Comparison of ENCODE assay signal across 29 cellular contexts in genomic region chr4:171087089-171087488, GRCh38.
"Had no signal": no experiment of that assay in that cellular context is flagged by ENCODE, and none has a peak within 500 bp of the region (broad histone marks: within the 10 kb centered on the region; RNA-seq: fewer than 3 reads in every experiment).

No MANE protein-coding gene starts in this region.

- H3K4me2 ChIP-seq: hepatocyte had no signal

- FAIRE-seq: colon, endometrium, endothelial cell of umbilical vein, frontal cortex had no signal

- H3K4me1 ChIP-seq: colonic mucosa, esophagus muscularis mucosa, esophagus squamous epithelium, foreskin keratinocyte, gastrocnemius medialis, gastroesophageal sphincter, heart left ventricle, heart right ventricle had no signal

- H3K36me3 ChIP-seq: colonic mucosa, esophagus muscularis mucosa, esophagus squamous epithelium, gastrocnemius medialis, gastroesophageal sphincter, heart left ventricle, heart right ventricle had no signal

- H3K27ac ChIP-seq: colonic mucosa, coronary artery, dorsolateral prefrontal cortex, epithelial cell of prostate, esophagus muscularis mucosa, esophagus squamous epithelium, foreskin keratinocyte, gastrocnemius medialis, gastroesophageal sphincter, heart left ventricle, heart right ventricle, hepatocyte had no signal

- H3K9me3 ChIP-seq: gastrocnemius medialis had no signal

- ATAC-seq: effector memory CD8-positive, alpha-beta T cell; esophagus mucosa; foreskin keratinocyte; gastrocnemius medialis; gastroesophageal sphincter; heart left ventricle; heart right ventricle had no signal

- DNase-seq: colonic mucosa; cortex of kidney; dermis blood vessel endothelial cell; dorsolateral prefrontal cortex; effector CD4-positive, alpha-beta T cell; effector CD8-positive, alpha-beta T cell; effector memory CD4-positive, alpha-beta T cell; effector memory CD8-positive, alpha-beta T cell; endodermal cell; erythroblast; esophagus squamous epithelium; foreskin fibroblast; foreskin keratinocyte; foreskin melanocyte; gastrocnemius medialis; glutamatergic neuron; head of caudate nucleus; heart left ventricle; heart right ventricle had no signal

- H3K4me3 ChIP-seq: colonic mucosa, coronary artery, dorsolateral prefrontal cortex, esophagus muscularis mucosa, esophagus squamous epithelium, gastrocnemius medialis, gastroesophageal sphincter, heart left ventricle, heart right ventricle, hepatocyte had no signal
